In the genomic region with DNA sequence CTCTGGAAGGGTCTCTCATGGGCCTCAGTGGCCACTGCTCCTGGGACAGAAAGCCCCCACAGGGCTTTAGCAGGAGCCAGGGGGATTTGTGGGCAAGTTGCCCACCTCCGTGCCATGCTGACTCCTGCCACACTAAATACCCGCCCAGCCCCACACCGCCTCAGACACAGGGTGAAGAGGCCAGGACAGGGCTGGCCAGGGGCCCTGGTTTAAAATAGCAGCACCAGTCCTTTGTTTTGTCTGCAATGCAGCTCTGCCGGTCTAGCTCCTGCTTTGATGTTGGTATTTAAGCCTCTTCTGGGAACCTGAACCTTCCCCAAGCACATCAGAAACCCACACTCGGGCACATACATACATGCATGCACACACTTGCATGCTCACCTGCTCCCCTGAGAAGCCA, we compare ENCODE assay signal across 20 cellular contexts.
"Had no signal": no experiment of that assay in that cellular context is flagged by ENCODE, and none has a peak within 500 bp of the region (broad histone marks: within the 10 kb centered on the region; RNA-seq: fewer than 3 reads in every experiment).

No MANE protein-coding gene starts in this region.

- H3K9me3 Mint-ChIP-seq: activated CD4-positive, alpha-beta T cell treated with anti-CD3 and anti-CD28 coated beads, Interleukin-2, amount 10 ng/mL, durations not matched to agents 24 days and 14 days; effector memory CD8-positive, alpha-beta T cell; natural killer cell had no signal

- H3K4me3 ChIP-seq: gastrocnemius medialis, left lung, SK-N-MC, tibial nerve had no signal

- H3K9me3 ChIP-seq: gastrocnemius medialis had no signal

- H3K4me3 Mint-ChIP-seq: activated CD4-positive, alpha-beta T cell treated with anti-CD3 and anti-CD28 coated beads, Interleukin-2, amount 10 ng/mL, durations not matched to agents 24 days and 14 days; activated CD8-positive, alpha-beta T cell treated with anti-CD3 and anti-CD28 coated beads, Interleukin-2, amount 10 ng/mL, durations not matched to agents 7 days and 5 days; activated naive CD8-positive, alpha-beta T cell treated with anti-CD3 and anti-CD28 coated beads for 36 hours; activated T-cell treated with anti-CD3 and anti-CD28 coated beads, Interleukin-2, amount 50 U/mL, for 72 hours; effector memory CD8-positive, alpha-beta T cell; memory B cell; natural killer cell had no signal

- H3K27ac ChIP-seq: epithelial cell of prostate, gastrocnemius medialis, left lung, SK-N-MC, tibial nerve had no signal

- H3K27ac Mint-ChIP-seq: activated CD4-positive, alpha-beta T cell treated with anti-CD3 and anti-CD28 coated beads, Interleukin-2, amount 10 ng/mL, durations not matched to agents 24 days and 14 days; activated CD8-positive, alpha-beta T cell treated with anti-CD3 and anti-CD28 coated beads, Interleukin-2, amount 10 ng/mL, durations not matched to agents 7 days and 5 days; activated naive CD8-positive, alpha-beta T cell treated with anti-CD3 and anti-CD28 coated beads for 36 hours; activated T-cell treated with anti-CD3 and anti-CD28 coated beads, Interleukin-2, amount 50 U/mL, for 72 hours; effector memory CD8-positive, alpha-beta T cell; memory B cell; natural killer cell had no signal

- ATAC-seq: activated CD8-positive, alpha-beta T cell treated with anti-CD3 and anti-CD28 coated beads, Interleukin-2, amount 10 ng/mL, durations not matched to agents 7 days and 5 days; activated T-cell treated with anti-CD3 and anti-CD28 coated beads, Interleukin-2, amount 50 U/mL, for 72 hours; effector memory CD8-positive, alpha-beta T cell; left lung; natural killer cell had no signal

- H3K27me3 ChIP-seq: gastrocnemius medialis, left lung, tibial nerve had no signal

- H3K36me3 ChIP-seq: gastrocnemius medialis, left lung had no signal

- H3K4me1 Mint-ChIP-seq: activated CD4-positive, alpha-beta T cell treated with anti-CD3 and anti-CD28 coated beads, Interleukin-2, amount 10 ng/mL, durations not matched to agents 24 days and 14 days; activated naive CD8-positive, alpha-beta T cell treated with anti-CD3 and anti-CD28 coated beads for 36 hours; natural killer cell had no signal

- H3K36me3 Mint-ChIP-seq: natural killer cell had no signal

- DNase-seq: activated CD4-positive, alpha-beta T cell treated with anti-CD3 and anti-CD28 coated beads, Interleukin-2, amount 10 ng/mL, durations not matched to agents 24 days and 14 days; activated CD4-positive, CD25-positive, alpha-beta regulatory T cell; activated CD8-positive, alpha-beta memory T cell treated with anti-CD3 and anti-CD28 coated beads, Interleukin-2, amount 50 U/mL, for 4 hours; activated CD8-positive, alpha-beta T cell treated with anti-CD3 and anti-CD28 coated beads, Interleukin-2, amount 10 ng/mL, durations not matched to agents 7 days and 5 days; activated gamma-delta T cell treated with Interleukin-2 at 50 U/mL for 16 hours; activated naive CD8-positive, alpha-beta T cell treated with anti-CD3 and anti-CD28 coated beads for 36 hours; activated T-cell treated with anti-CD3 and anti-CD28 coated beads, Interleukin-2, amount 50 U/mL, for 72 hours; dermis blood vessel endothelial cell; effector memory CD8-positive, alpha-beta T cell; gastrocnemius medialis; islet precursor cell; left lung; natural killer cell; occipital lobe; stimulated activated CD4-positive, alpha-beta T cell treated with anti-CD3 and anti-CD28 coated beads, Interleukin-12 subunit alpha, Interleukin-12 subunit beta, amount 100 ng/mL, for 4 hours; stimulated activated CD4-positive, alpha-beta T cell treated with anti-CD3 and anti-CD28 coated beads, Interleukin-2, amount 100 ng/mL, for 24 hours had no signal
